Comparison of ENCODE assay signal across 17 cellular contexts in genomic region chrX:34338046-34338445, GRCh38.
DNase-seq lines count a peak whose midpoint lies in the region; ATAC-seq, FAIRE-seq and TF ChIP-seq lines count a peak whose summit lies in the region.
"Had no signal": no experiment of that assay in that cellular context is flagged by ENCODE, and none has a peak within 500 bp of the region (broad histone marks: within the 10 kb centered on the region; RNA-seq: fewer than 3 reads in every experiment).

No MANE protein-coding gene starts in this region.

- ATAC-seq in pancreas (no peak), HG03095 (IDR thresholded peaks at IDR 0.05; ENCODE audit: unreplicated experiment) (no peak)

- intact Hi-C loops in pancreas (cut with DNase I): no loop called here

- DNase-seq in COLO829 (ENCODE audit: low spot score): peak; percentile 33
- DNase-seq in pancreas: no peak
- no peak for DNase-seq in ACHN
- DNase-seq in COLO668 (lab: John Stamatoyannopoulos, UW; ENCODE audit: unreplicated experiment): no peak
- DNase-seq: 8988T; CD4-positive, alpha-beta memory T cell; COR-L47 had no signal

- H3K27ac ChIP-seq in pancreas: no peak overlapping the region
- H3K27ac ChIP-seq: BLaER1, HL-60, KMS-11 had no signal

- no peaks in the 10 kb centered on the region for H3K4me1 ChIP-seq in pancreas
- H3K4me1 ChIP-seq: BLaER1 had no signal

- H3K27me3 ChIP-seq in pancreas: peaks cover 0 to 5% (median 2%) of the 10 kb centered on the region in 4 donors

- H3K36me3 ChIP-seq in pancreas: no peaks in the 10 kb centered on the region
- H3K36me3 ChIP-seq: BLaER1, HAP-1 had no signal

- no peak overlapping the region for H3K4me3 ChIP-seq in pancreas
- H3K4me3 ChIP-seq: BLaER1, HAP-1 had no signal

- FAIRE-seq in A204.1 (lab: Jason Lieb, UNC): peak; percentile 65
- peak; percentile 76 for FAIRE-seq in colon (lab: Jason Lieb, UNC)
- peak; percentile 91 for FAIRE-seq in pancreas (lab: Jason Lieb, UNC)
- FAIRE-seq: G401.6, GM12891, GM19239 had no signal

- H3K9me3 ChIP-seq in pancreas: no peaks in the 10 kb centered on the region
- H3K9me3 ChIP-seq: BLaER1 had no signal

- TF ChIP-seq CTCF in pancreas (IDR thresholded peaks at IDR 0.05): no peak

- in situ Hi-C loops in ACHN (cut with HindIII; ENCODE audit: low pct_ligation_motif_present, low pct_unique_long_range_greater_than_20kb, low sequenced_read_pairs): no loop called here
